ENCODE assay signal across 27 cellular contexts in the genomic region with DNA sequence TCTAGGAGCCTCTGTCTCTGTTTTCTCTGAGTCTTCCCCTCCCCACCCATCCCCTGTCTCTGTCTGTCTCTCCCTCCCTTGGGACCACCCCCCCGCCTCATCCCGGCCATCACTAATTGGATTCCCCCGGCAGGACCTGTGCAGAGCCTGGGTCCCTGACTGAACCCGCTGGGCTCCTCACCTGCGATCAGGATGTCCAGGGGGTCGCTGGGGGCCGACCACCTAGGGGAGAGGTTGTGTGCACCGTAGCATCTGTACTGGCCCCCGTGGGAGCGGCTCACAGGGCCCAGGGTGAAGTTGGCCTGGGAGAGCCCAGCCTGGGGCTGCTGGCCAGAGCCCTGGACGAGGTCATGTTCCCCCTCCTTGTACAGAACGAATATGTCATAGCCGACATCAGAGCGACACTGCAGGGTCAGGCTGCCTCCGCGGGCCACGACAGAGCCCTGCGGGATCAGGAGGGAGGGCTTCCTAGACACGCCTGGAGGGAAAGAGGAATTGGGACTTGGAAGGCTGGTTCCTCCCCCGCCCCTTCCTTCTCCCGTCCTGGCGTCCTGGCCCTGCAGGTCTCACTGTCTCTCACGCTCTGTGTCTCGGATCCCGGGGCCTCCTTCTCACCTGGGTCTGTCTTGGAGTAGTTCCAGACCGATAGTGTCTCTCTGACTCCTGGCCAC. TPM values are rescaled to one million over a fixed set of nuclear protein-coding genes. Genes with fewer than 3 reads are reported as not detected.
DNase-seq lines count a peak whose midpoint lies in the region; ATAC-seq, FAIRE-seq and TF ChIP-seq lines count a peak whose summit lies in the region.
"Had no signal": no experiment of that assay in that cellular context is flagged by ENCODE, and none has a peak within 500 bp of the region (broad histone marks: within the 10 kb centered on the region; RNA-seq: fewer than 3 reads in every experiment).

No MANE protein-coding gene starts in this region.

- no peak for DNase-seq in left ventricle myocardium inferior
- no peak for DNase-seq in cardiac septum (ENCODE audit: low spot score)
- DNase-seq in H1 (ENCODE audit: low read depth in 1 of 2, low spot score in 2 of 2), result peak in 1 of 2 experiments; percentile 41
- no peak for DNase-seq in nephron progenitor cell
- DNase-seq in ureter (ENCODE audit: low spot score), result peak; percentile 33
- no peak for DNase-seq in KBM-7
- no peak for DNase-seq in NCI-H2196 treated with DMSO at 0.1 percent for 48 hours (lab: John Stamatoyannopoulos, UW; ENCODE audit: unreplicated experiment)
- DNase-seq: BE2C; Calu3; CD4-positive, alpha-beta memory T cell; DMS53; EL; GOT3; NCI-H1417; NCI-H187; NCI-H446; NCI-H526 treated with DMSO at 0.1 percent for 48 hours; NK-92 treated with Interleukin-12 subunit alpha and Interleukin-12 subunit beta, amount 100 ng/mL, for 24 hours had no signal

- no peak overlapping the region for H3K14ac ChIP-seq in H1 (ENCODE audit: insufficient read length)

- H3K4me1 Mint-ChIP-seq in nephron progenitor cell, result peaks cover 14% of the 10 kb centered on the region
- H3K4me1 Mint-ChIP-seq: CD4-positive, alpha-beta memory T cell had no signal

- H3K9me3 Mint-ChIP-seq in nephron progenitor cell, result no peaks in the 10 kb centered on the region
- H3K9me3 Mint-ChIP-seq: CD4-positive, alpha-beta memory T cell had no signal

- H3K27ac ChIP-seq in left ventricle myocardium inferior (replicated peaks) (no peak overlapping the region), H1 (ENCODE audit: low read depth, low read length) (no peak overlapping the region)
- H3K27ac ChIP-seq: KMS-11, Peyer's patch had no signal

- H3K23me2 ChIP-seq in H1 (ENCODE audit: low read depth, low read length), result no peaks in the 10 kb centered on the region

- H3K27me3 ChIP-seq in left ventricle myocardium inferior (ENCODE audit: low read depth), result peaks cover 61% of the 10 kb centered on the region
- H3K27me3 ChIP-seq in H1 (replicated peaks in 1 of 4; ENCODE audit: control insufficient read depth in 3 of 4, extremely low read depth in 1 of 4, insufficient read depth in 3 of 4, low read length in 3 of 4), result no peaks in the 10 kb centered on the region; a peak in 2 of 7 replicates
- H3K27me3 ChIP-seq: Peyer's patch had no signal

- no peak for TF ChIP-seq RAD21 in H1 (IDR thresholded peaks at IDR 0.05 in 1 of 2, conservative IDR thresholded peaks at IDR 0.05 in 1 of 2; ENCODE audit: low read depth in 2 of 2, low read length in 2 of 2)

- H2BK120ac ChIP-seq in H1 (replicated peaks; ENCODE audit: low read depth, low read length), result no peak overlapping the region

- intact Hi-C loops in left ventricle myocardium inferior (cut with micrococcal nuclease), result no loop called here
- intact Hi-C loops in cardiac septum (cut with DNase I), result no loop called here

- no peak overlapping the region for H2BK5ac ChIP-seq in H1 (ENCODE audit: low read depth, low read length)

- H3K27ac Mint-ChIP-seq in nephron progenitor cell, result no peak overlapping the region
- H3K27ac Mint-ChIP-seq: CD4-positive, alpha-beta memory T cell had no signal

- no peak overlapping the region for H2AK5ac ChIP-seq in H1 (ENCODE audit: low read depth, low read length)

- in situ Hi-C loops in KBM-7 (cut with MboI; ENCODE audit: low pct_unique_long_range_greater_than_20kb, low sequenced_read_pairs), result no loop called here

- H3K23ac ChIP-seq in H1 (ENCODE audit: insufficient read length), result no peak overlapping the region

- H3K79me2 ChIP-seq in H1 (ENCODE audit: control insufficient read depth in 1 of 2, insufficient read depth in 2 of 2, low read length in 2 of 2), result no peaks in the 10 kb centered on the region

- TF ChIP-seq POLR2A in H1 (IDR thresholded peaks at IDR 0.05; ENCODE audit: control extremely low read depth in 1 of 2, low read depth in 2 of 2, low read length in 2 of 2), result no peak

- no peak overlapping the region for H3K4ac ChIP-seq in H1 (replicated peaks; ENCODE audit: insufficient read length, low read depth, low read length)

- POLR2A ChIA-PET in H1 (lab: Charles Lee; ENCODE audit: partially characterized antibody), result interaction anchor here (1.0 to 2.3 kb wide), 3 partner anchors 50 to 56 kb away, joined by 3 to 8 read pairs (median 8); no protein-coding TSS in a partner anchor

- no peak for ATAC-seq in GM19463 (IDR thresholded peaks at IDR 0.05; ENCODE audit: unreplicated experiment)
- ATAC-seq: GM12878, HepG2 had no signal

- no peak overlapping the region for H4K5ac ChIP-seq in H1 (ENCODE audit: insufficient read length, low read depth, low read length)

- no peak for FAIRE-seq in H1 (lab: Jason Lieb, UNC)
- FAIRE-seq: GM12878, GM19239, HepG2 had no signal

- H3K9me3 ChIP-seq in left ventricle myocardium inferior (replicated peaks) (no peaks in the 10 kb centered on the region), H1 (ENCODE audit: insufficient read depth in 2 of 2, low read depth in 1 of 2, low read length in 1 of 2) (no peaks in the 10 kb centered on the region)
- H3K9me3 ChIP-seq: BE2C, Peyer's patch had no signal

- no peak overlapping the region for H3K4me2 ChIP-seq in H1 (ENCODE audit: insufficient read depth in 1 of 2, low read depth in 2 of 2, low read length in 2 of 2)
- H3K4me2 ChIP-seq: KMS-11 had no signal

- H3K4me3 Mint-ChIP-seq in nephron progenitor cell, result peak overlapping the region; percentile 26
- H3K4me3 Mint-ChIP-seq: CD4-positive, alpha-beta memory T cell had no signal

- no peak overlapping the region for H2BK15ac ChIP-seq in H1 (ENCODE audit: low read length)

- TF ChIP-seq CTCF in left ventricle myocardium inferior (IDR thresholded peaks at IDR 0.05; ENCODE audit: borderline replicate concordance) (no peak), H1 (IDR thresholded peaks at IDR 0.05; ENCODE audit: control extremely low read depth in 1 of 3, insufficient read depth in 1 of 3, low read depth in 1 of 3, low read length in 3 of 3) (no peak), nephron progenitor cell (IDR thresholded peaks at IDR 0.05) (no peak)

- TF ChIP-seq EP300 in H1 (IDR thresholded peaks at IDR 0.05; ENCODE audit: borderline replicate concordance in 1 of 2, low read depth in 2 of 2, low read length in 2 of 2), result no peak

- H3K56ac ChIP-seq in H1 (replicated peaks; ENCODE audit: insufficient read length, low read depth, low read length), result no peak overlapping the region

- 87% methylated on average over 21 of the region's 26 CpGs; no CpG with 5 or more reads in 1 of the 2 experiments for WGBS in H1 (ENCODE audit: extremely low coverage in 1 of 2, insufficient coverage in 1 of 2, insufficient read length in 1 of 2, insufficient replicate concordance in 2 of 2, low coverage in 1 of 2, low lambda C conversion rate in 2 of 2, missing lambda C conversion rate in 1 of 2), 2 experiments

- no peaks in the 10 kb centered on the region for H3K79me1 ChIP-seq in H1 (ENCODE audit: low read depth, low read length)

- H3K18ac ChIP-seq in H1 (ENCODE audit: extremely low read depth, low read length), result no peak overlapping the region

- H4K20me1 ChIP-seq in H1 (replicated peaks in 1 of 2; ENCODE audit: control insufficient read depth in 1 of 2, insufficient read depth in 2 of 2, low read length in 2 of 2), result no peaks in the 10 kb centered on the region

- 0 out of 2 replicates have a peak overlapping the region, but pooled peaks have one; percentile 42 for H4K8ac ChIP-seq in H1 (ENCODE audit: extremely low read depth, insufficient read depth, low read length)

- H3K36me3 ChIP-seq in left ventricle myocardium inferior (no peaks in the 10 kb centered on the region), H1 (ENCODE audit: control insufficient read depth in 2 of 4, insufficient read depth in 4 of 4, low read length in 3 of 4) (no peaks in the 10 kb centered on the region)
- H3K36me3 ChIP-seq: BE2C, Peyer's patch had no signal

- H3K4me3 ChIP-seq in left ventricle myocardium inferior, result peak overlapping the region; percentile 38
- no peak overlapping the region for H3K4me3 ChIP-seq in H1 (ENCODE audit: extremely low read depth in 1 of 4, insufficient read depth in 2 of 4, low read depth in 3 of 4, low read length in 4 of 4)
- H3K4me3 ChIP-seq: GM12878 had no signal

- no peak overlapping the region for H2BK20ac ChIP-seq in H1 (ENCODE audit: low read length)

- H2AFZ ChIP-seq in H1 (ENCODE audit: low read length), result no peak overlapping the region

- H3K27me3 Mint-ChIP-seq in nephron progenitor cell (ENCODE audit: low read depth, poor library complexity), result peaks cover 12% of the 10 kb centered on the region

- H4K91ac ChIP-seq in H1 (replicated peaks; ENCODE audit: insufficient read length, low read length), result no peak overlapping the region

- H3K4me1 ChIP-seq in left ventricle myocardium inferior, result no peaks in the 10 kb centered on the region
- peaks cover 0 to 13% (median 1%) of the 10 kb centered on the region in 4 experiments; a peak in 4 of 7 replicates for H3K4me1 ChIP-seq in H1 (replicated peaks in 1 of 4; ENCODE audit: control insufficient read depth in 3 of 4, insufficient read depth in 4 of 4, low read length in 3 of 4)
- H3K4me1 ChIP-seq: BE2C, Peyer's patch had no signal

- 0 out of 2 replicates have a peak overlapping the region, but pooled peaks have one; percentile 27 for H2BK12ac ChIP-seq in H1 (ENCODE audit: low read depth, low read length)

- no peak overlapping the region for H3K9ac ChIP-seq in H1 (replicated peaks in 1 of 4; ENCODE audit: extremely low read depth in 1 of 4, low read depth in 3 of 4, low read length in 3 of 4)
- H3K9ac ChIP-seq: KMS-11 had no signal

- H3K36me3 Mint-ChIP-seq in nephron progenitor cell (ENCODE audit: low read depth), result no peaks in the 10 kb centered on the region
- H3K36me3 Mint-ChIP-seq: CD4-positive, alpha-beta memory T cell had no signal

- CTCF ChIA-PET in H1 (lab: Charles Lee; ENCODE audit: partially characterized antibody), result interaction anchor here (0.5 to 2.7 kb wide), 3 partner anchors 11 to 101 kb away, joined by 3 to 35 read pairs (median 3); no protein-coding TSS in a partner anchor

RNA-seq across cellular contexts. Expression of a gene that starts 1.8 kb away (rescaled TPM):
- total RNA-seq in left ventricle myocardium inferior (5.7 TPM), cardiac septum (4.4 TPM), ureter (5.3 TPM)
- not detected in 2 replicates for total RNA-seq in H1 (2021; fragmentation: NEBNext Ultra II Directional; extraction: Animal tissue kit (Norgen Biotek cat#: 25700))
- 0.05 and 0.06 TPM in 2 replicates for polyA plus RNA-seq in H1 (2011; rRNA removed)
- 0.06 TPM for polyA plus RNA-seq in H1 (2011; cell fraction: cytosol; rRNA removed)
- polyA plus RNA-seq in H1 (2011; cell fraction: nucleus; rRNA removed), result 0.16 TPM
- 0.10 TPM in 1 of 4 replicates, not detected in the others for polyA plus RNA-seq in H1 (2012, experiment 1 of 2)
- not detected for polyA plus RNA-seq in H1 (2012, experiment 2 of 2)
- polyA plus RNA-seq in H1 (2013, experiment 1 of 2), result 0.02 TPM
- polyA plus RNA-seq in H1 (2013, experiment 2 of 2), result 0.02 TPM
- polyA minus RNA-seq in H1 (2011; rRNA and poly(A)+ RNA removed), result 0.06 TPM in 1 of 2 replicates, not detected in the other
- polyA minus RNA-seq in H1 (2011; cell fraction: cytosol; rRNA and poly(A)+ RNA removed), result not detected
- polyA minus RNA-seq in H1 (2011; cell fraction: nucleus; rRNA and poly(A)+ RNA removed), result 0.10 TPM
- total RNA-seq: A172, Calu3, HepG2, M059J, SK-MEL-5 had no signal
- polyA plus RNA-seq: CD4-positive, alpha-beta memory T cell; HepG2 had no signal

RNA-seq across cellular contexts. Expression of a gene that starts 12.7 kb away (rescaled TPM):
- 1.2 TPM for total RNA-seq in left ventricle myocardium inferior
- 2.7 TPM for total RNA-seq in cardiac septum
- total RNA-seq in H1 (2021; fragmentation: NEBNext Ultra II Directional; extraction: Animal tissue kit (Norgen Biotek cat#: 25700)), result not detected in 2 replicates
- not detected in 2 replicates for polyA plus RNA-seq in H1 (2011; rRNA removed)
- not detected for polyA plus RNA-seq in H1 (2011; cell fraction: cytosol; rRNA removed)
- not detected for polyA plus RNA-seq in H1 (2011; cell fraction: nucleus; rRNA removed)
- polyA plus RNA-seq in H1 (2012, experiment 1 of 2), result 0.11 to 0.13 TPM (median 0.13 TPM) in 3 of 4 replicates, not detected in the other
- not detected for polyA plus RNA-seq in H1 (2012, experiment 2 of 2)
- not detected for polyA plus RNA-seq in H1 (2013, experiment 1 of 2)
- not detected for polyA plus RNA-seq in H1 (2013, experiment 2 of 2)
- not detected in 2 replicates for polyA minus RNA-seq in H1 (2011; rRNA and poly(A)+ RNA removed)
- not detected for polyA minus RNA-seq in H1 (2011; cell fraction: cytosol; rRNA and poly(A)+ RNA removed)
- not detected for polyA minus RNA-seq in H1 (2011; cell fraction: nucleus; rRNA and poly(A)+ RNA removed)
- total RNA-seq in ureter, result 1.6 TPM
- total RNA-seq: A172, Calu3, HepG2, M059J had no signal
- polyA plus RNA-seq: HepG2 had no signal

RNA-seq across cellular contexts. Expression of a gene that starts 25.7 kb away (rescaled TPM):
- total RNA-seq in left ventricle myocardium inferior (1.7 TPM), cardiac septum (2.8 TPM), ureter (2.6 TPM)
- not detected in 2 replicates for total RNA-seq in H1 (2021; fragmentation: NEBNext Ultra II Directional; extraction: Animal tissue kit (Norgen Biotek cat#: 25700))
- polyA plus RNA-seq in H1 (2011; rRNA removed), result not detected in 2 replicates
- not detected for polyA plus RNA-seq in H1 (2011; cell fraction: cytosol; rRNA removed)
- polyA plus RNA-seq in H1 (2011; cell fraction: nucleus; rRNA removed), result not detected
- polyA plus RNA-seq in H1 (2012, experiment 1 of 2), result not detected in 4 replicates
- polyA plus RNA-seq in H1 (2012, experiment 2 of 2), result not detected
- not detected for polyA plus RNA-seq in H1 (2013, experiment 1 of 2)
- polyA plus RNA-seq in H1 (2013, experiment 2 of 2), result not detected
- polyA minus RNA-seq in H1 (2011; rRNA and poly(A)+ RNA removed), result not detected in 2 replicates
- polyA minus RNA-seq in H1 (2011; cell fraction: cytosol; rRNA and poly(A)+ RNA removed), result not detected
- not detected for polyA minus RNA-seq in H1 (2011; cell fraction: nucleus; rRNA and poly(A)+ RNA removed)
- total RNA-seq: A172, Calu3, HepG2, M059J, SK-MEL-5 had no signal
- polyA plus RNA-seq: CD4-positive, alpha-beta memory T cell; HepG2 had no signal

RNA-seq across cellular contexts. Expression of a gene that starts 32.4 kb away (rescaled TPM):
- 4.7 TPM for total RNA-seq in left ventricle myocardium inferior
- total RNA-seq in cardiac septum, result 2.7 TPM
- not detected in 2 replicates for total RNA-seq in H1 (2021; fragmentation: NEBNext Ultra II Directional; extraction: Animal tissue kit (Norgen Biotek cat#: 25700))
- polyA plus RNA-seq in H1 (2011; rRNA removed), result not detected in 2 replicates
- not detected for polyA plus RNA-seq in H1 (2011; cell fraction: cytosol; rRNA removed)
- not detected for polyA plus RNA-seq in H1 (2011; cell fraction: nucleus; rRNA removed)
- 0.08 to 0.80 TPM (median 0.11 TPM) in 4 replicates for polyA plus RNA-seq in H1 (2012, experiment 1 of 2)
- polyA plus RNA-seq in H1 (2012, experiment 2 of 2), result 0.12 TPM
- polyA plus RNA-seq in H1 (2013, experiment 1 of 2), result not detected
- not detected for polyA plus RNA-seq in H1 (2013, experiment 2 of 2)
- not detected in 2 replicates for polyA minus RNA-seq in H1 (2011; rRNA and poly(A)+ RNA removed)
- polyA minus RNA-seq in H1 (2011; cell fraction: cytosol; rRNA and poly(A)+ RNA removed), result not detected
- not detected for polyA minus RNA-seq in H1 (2011; cell fraction: nucleus; rRNA and poly(A)+ RNA removed)
- 5.6 TPM for total RNA-seq in ureter
- total RNA-seq: A172, Calu3, HepG2, M059J had no signal

RNA-seq across cellular contexts. Expression of a gene that starts 54.6 kb away (rescaled TPM):
- 648 TPM for total RNA-seq in left ventricle myocardium inferior
- total RNA-seq in cardiac septum, result 615 TPM
- total RNA-seq in H1 (2021; fragmentation: NEBNext Ultra II Directional; extraction: Animal tissue kit (Norgen Biotek cat#: 25700)), result 1,609 and 1,661 TPM in 2 replicates
- polyA plus RNA-seq in H1 (2011; rRNA removed), result 4,172 and 4,900 TPM in 2 replicates
- polyA plus RNA-seq in H1 (2011; cell fraction: cytosol; rRNA removed), result 5,332 TPM
- 5,270 TPM for polyA plus RNA-seq in H1 (2011; cell fraction: nucleus; rRNA removed)
- 3,362 to 4,178 TPM (median 3,966 TPM) in 4 replicates for polyA plus RNA-seq in H1 (2012, experiment 1 of 2)
- polyA plus RNA-seq in H1 (2012, experiment 2 of 2), result 9,430 TPM
- 2,233 TPM for polyA plus RNA-seq in H1 (2013, experiment 1 of 2)
- 2,125 TPM for polyA plus RNA-seq in H1 (2013, experiment 2 of 2)
- 567 and 625 TPM in 2 replicates for polyA minus RNA-seq in H1 (2011; rRNA and poly(A)+ RNA removed)
- polyA minus RNA-seq in H1 (2011; cell fraction: cytosol; rRNA and poly(A)+ RNA removed), result 569 TPM
- polyA minus RNA-seq in H1 (2011; cell fraction: nucleus; rRNA and poly(A)+ RNA removed), result 727 TPM
- total RNA-seq in ureter, result 1,389 TPM
